Comparison of ENCODE assay signal across 8 cellular contexts in the genomic region with DNA sequence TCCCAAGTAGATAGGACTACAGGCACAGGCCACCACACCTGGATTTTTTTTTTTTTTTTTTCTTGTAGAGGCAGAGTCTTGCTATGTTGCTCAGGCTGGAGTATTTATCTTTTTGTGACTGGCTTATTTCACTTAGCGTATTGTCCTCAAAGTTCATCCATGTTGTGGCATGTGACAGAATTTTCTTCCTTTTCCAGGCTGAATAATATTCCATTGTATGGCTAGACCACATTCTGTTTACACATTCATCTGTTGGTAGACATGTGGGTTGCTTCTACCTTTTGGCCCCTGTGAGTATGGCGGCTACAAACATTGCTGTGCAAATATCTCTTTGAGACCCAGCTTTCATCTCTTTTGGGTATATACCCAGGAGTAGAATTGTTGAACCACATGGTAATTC.
"Had no signal": no experiment of that assay in that cellular context is flagged by ENCODE, and none has a peak within 500 bp of the region (broad histone marks: within the 10 kb centered on the region; RNA-seq: fewer than 3 reads in every experiment).

No MANE protein-coding gene starts in this region.

- FAIRE-seq: HTR-8/SVneo had no signal

- H2AFZ ChIP-seq: GM23248 had no signal

- H3K27ac ChIP-seq: GM23248 had no signal

- H3K9me3 Mint-ChIP-seq: IgD-negative memory B cell had no signal

- H3K4me3 Mint-ChIP-seq: IgD-negative memory B cell had no signal

- H3K36me3 ChIP-seq: HAP-1 had no signal

- H3K27me3 Mint-ChIP-seq: IgD-negative memory B cell had no signal

- ATAC-seq: HCT116 had no signal

- H3K4me3 ChIP-seq: GM23248, HAP-1 had no signal

- DNase-seq: GM23248, GOT3, H7, KG1 had no signal
